24 cellular contexts compared by ENCODE assay signal in genomic region chr15:78314181-78314581, GRCh38. TPM values are rescaled to one million over a fixed set of nuclear protein-coding genes. Genes with fewer than 3 reads are reported as not detected.
DNase-seq lines count a peak whose midpoint lies in the region; ATAC-seq and FAIRE-seq lines count a peak whose summit lies in the region.
"Had no signal": no experiment of that assay in that cellular context is flagged by ENCODE, and none has a peak within 500 bp of the region (broad histone marks: within the 10 kb centered on the region; RNA-seq: fewer than 3 reads in every experiment).

No MANE protein-coding gene starts in this region.

- no peaks in the 10 kb centered on the region for H3K36me3 ChIP-seq in mesendoderm (ENCODE audit: control insufficient read depth, insufficient read depth, low read length)

- no peak overlapping the region for H3K4me3 ChIP-seq in mesendoderm (ENCODE audit: low read length)

- no peak overlapping the region for H4K5ac ChIP-seq in mesendoderm (ENCODE audit: low read length)

- no peak overlapping the region for H3K4ac ChIP-seq in mesendoderm (ENCODE audit: low read depth, low read length)

- no peak overlapping the region for H2BK15ac ChIP-seq in mesendoderm (replicated peaks; ENCODE audit: low read depth)

- no CpG with 5 or more reads among the region's 7 CpGs for WGBS in mesendoderm (ENCODE audit: extremely low coverage, insufficient coverage, low lambda C conversion rate)

- no peak overlapping the region for H2AK5ac ChIP-seq in mesendoderm (ENCODE audit: low read length)

- intact Hi-C loops in cardiac septum (cut with DNase I), result no loop called here
- intact Hi-C loops in Right ventricle myocardium superior (cut with DNase I), result no loop called here

- H2BK120ac ChIP-seq in mesendoderm (ENCODE audit: low read depth, low read length), result no peak overlapping the region

- no peak overlapping the region for H3K18ac ChIP-seq in mesendoderm (ENCODE audit: low read length)

- ATAC-seq in Right ventricle myocardium superior (ENCODE audit: poor library complexity) (no peak), GM19035 (IDR thresholded peaks at IDR 0.05; ENCODE audit: unreplicated experiment) (no peak), GM19351 (IDR thresholded peaks at IDR 0.05; ENCODE audit: unreplicated experiment) (no peak)
- ATAC-seq: CD8-positive, alpha-beta T cell; HCT116; SK-N-SH treated with all-trans-retinoic acid at 6 μM for 48 hours had no signal

- peak overlapping the region; percentile 15 for H3K56ac ChIP-seq in mesendoderm (ENCODE audit: low read length)

- DNase-seq in cardiac septum (ENCODE audit: low spot score) (peak; percentile 71), Right ventricle myocardium superior (no peak), mesendoderm (no peak), retina (peak; percentile 56), urothelium cell line (ENCODE audit: low spot score) (no peak)
- DNase-seq: 8988T; C1 segment of cervical spinal cord; CD8-positive, alpha-beta T cell; DMS53; GF-D8; NCI-H1092 treated with DMSO at 0.1 percent for 48 hours; NCI-H1436 treated with DMSO at 0.1 percent for 48 hours; NCI-H1930; NCI-H2227 treated with DMSO at 0.1 percent for 48 hours; NCI-H510A; NK-92 treated with Interleukin-12 subunit alpha and Interleukin-12 subunit beta, amount 100 ng/mL, for 24 hours had no signal

- H4K8ac ChIP-seq in mesendoderm (ENCODE audit: low read depth, low read length), result no peak overlapping the region

- H3K79me2 ChIP-seq in mesendoderm (ENCODE audit: control insufficient read depth, insufficient read depth, low read length), result no peaks in the 10 kb centered on the region

- no peak overlapping the region for H3K9ac ChIP-seq in mesendoderm (ENCODE audit: low read length)
- H3K9ac ChIP-seq: KMS-11 had no signal

- H3K79me1 ChIP-seq in mesendoderm (ENCODE audit: low read length), result no peaks in the 10 kb centered on the region

- no peak for FAIRE-seq in urothelium cell line (lab: Jason Lieb, UNC)
- FAIRE-seq: D721Med, HTR-8/SVneo had no signal

- no peaks in the 10 kb centered on the region for H3K27me3 ChIP-seq in mesendoderm (ENCODE audit: insufficient read depth, low read length, poor library complexity)

- no peak overlapping the region for H3K4me2 ChIP-seq in mesendoderm (ENCODE audit: low read length)
- H3K4me2 ChIP-seq: KMS-11 had no signal

- no peak overlapping the region for H3K23ac ChIP-seq in mesendoderm (ENCODE audit: low read length)

- H2BK5ac ChIP-seq in mesendoderm (ENCODE audit: low read length), result no peak overlapping the region

- peaks cover 2% of the 10 kb centered on the region for H3K4me1 ChIP-seq in mesendoderm (ENCODE audit: control insufficient read depth, low read depth, low read length)

- H3K27ac ChIP-seq in mesendoderm (ENCODE audit: low read depth, low read length), result no peak overlapping the region
- H3K27ac ChIP-seq: KMS-11, RWPE1 had no signal

RNA-seq across cellular contexts. Expression of gene SKIC8, which starts 14.8 kb away (rescaled TPM):
- total RNA-seq in cardiac septum (33.3 TPM), Right ventricle myocardium superior (25.2 TPM)
- 38.2 TPM for polyA plus RNA-seq in mesendoderm (2013, experiment 1 of 2)
- polyA plus RNA-seq in mesendoderm (2013, experiment 2 of 2), result 37.3 TPM

RNA-seq across cellular contexts. Expression of gene CRABP1, which starts 26.0 kb away (rescaled TPM):
- total RNA-seq in cardiac septum, result not detected
- total RNA-seq in Right ventricle myocardium superior, result not detected
- 274 TPM for polyA plus RNA-seq in mesendoderm (2013, experiment 1 of 2)
- polyA plus RNA-seq in mesendoderm (2013, experiment 2 of 2), result 289 TPM
- total RNA-seq: CD8-positive, alpha-beta T cell had no signal

RNA-seq across cellular contexts. Expression of gene DNAJA4, which starts 49.8 kb away (rescaled TPM):
- total RNA-seq in cardiac septum, result 150 TPM
- 79.9 TPM for total RNA-seq in Right ventricle myocardium superior
- 1.1 TPM for polyA plus RNA-seq in mesendoderm (2013, experiment 1 of 2)
- polyA plus RNA-seq in mesendoderm (2013, experiment 2 of 2), result 1.2 TPM

Comparison
In these comparisons a context has a peak if more than half of its experiments do, and no peak if none do; other contexts are left out.
1. DNase-seq: peak in cardiac septum (single experiment) and retina (single experiment); none in Right ventricle myocardium superior (single experiment), mesendoderm (single experiment) and urothelium cell line (single experiment).